In the genomic region with DNA sequence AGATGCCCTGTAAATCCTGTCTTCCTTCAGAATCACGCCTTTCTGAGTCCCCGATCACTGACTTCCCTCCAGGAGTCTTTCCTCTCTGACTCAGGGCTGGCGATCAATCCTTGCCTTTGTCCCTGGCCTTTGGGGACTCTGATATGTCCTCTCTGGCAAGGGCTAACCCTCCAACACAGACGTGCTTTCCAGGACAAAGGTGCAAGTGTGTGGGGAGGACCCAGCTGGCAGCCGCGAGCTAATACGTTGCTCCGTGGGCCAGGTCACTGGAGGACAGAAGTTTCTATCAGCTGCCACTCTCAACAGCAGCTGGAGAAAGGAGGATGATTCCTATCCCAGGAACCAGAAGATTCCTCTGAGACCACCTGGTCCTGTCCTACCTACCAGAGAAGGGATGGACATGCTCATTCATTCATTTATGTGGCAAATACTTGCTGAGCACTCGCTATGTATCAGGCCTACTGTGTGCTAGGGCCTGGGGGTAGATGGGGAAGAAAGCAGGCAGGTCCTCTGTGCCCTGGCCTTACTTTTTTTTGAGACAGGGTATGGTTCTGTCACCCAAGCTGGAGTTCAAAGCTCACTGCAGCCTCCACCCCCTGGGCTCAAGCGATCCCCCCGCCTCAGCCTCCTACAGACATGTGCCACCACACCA, we compare ENCODE assay signal across 15 cellular contexts. TPM values are rescaled to one million over a fixed set of nuclear protein-coding genes. Genes with fewer than 3 reads are reported as not detected.
DNase-seq lines count a peak whose midpoint lies in the region; ATAC-seq, FAIRE-seq and TF ChIP-seq lines count a peak whose summit lies in the region.
"Had no signal": no experiment of that assay in that cellular context is flagged by ENCODE, and none has a peak within 500 bp of the region (broad histone marks: within the 10 kb centered on the region; RNA-seq: fewer than 3 reads in every experiment).

No MANE protein-coding gene starts in this region.

- H3K18ac ChIP-seq in neuronal stem cell (ENCODE audit: low read length) = peak overlapping the region; percentile 7

- H3K14ac ChIP-seq in neuronal stem cell (ENCODE audit: low read length) = no peak overlapping the region

- no peaks in the 10 kb centered on the region for H3K9me3 Mint-ChIP-seq in GM23338
- H3K9me3 Mint-ChIP-seq: CD8-positive, alpha-beta T cell; H9; IgD-negative memory B cell had no signal

- H2AK5ac ChIP-seq in neuronal stem cell (ENCODE audit: low read depth, low read length) = peak overlapping the region; percentile 54

- peak overlapping the region; percentile 78 for H2AFZ ChIP-seq in GM23338
- peak overlapping the region; percentile 78 for H2AFZ ChIP-seq in neuronal stem cell (ENCODE audit: low read length)
- no peak overlapping the region for H2AFZ ChIP-seq in MM.1S (ENCODE audit: low read length)

- H3K27me3 Mint-ChIP-seq in GM23338 (ENCODE audit: insufficient read depth, low read depth, poor library complexity) = no peaks in the 10 kb centered on the region

- no peak overlapping the region for H3K4me2 ChIP-seq in GM23338
- H3K4me2 ChIP-seq in neuronal stem cell (ENCODE audit: insufficient read depth, low read length, poor library complexity, severe bottlenecking) = no peak overlapping the region
- no peak overlapping the region for H3K4me2 ChIP-seq in MM.1S (ENCODE audit: low read depth, low read length)

- in situ Hi-C loops in SK-MEL-5 (cut with HindIII; ENCODE audit: low pct_unique_long_range_greater_than_20kb, low sequenced_read_pairs) = no loop called here

- no peak overlapping the region for H2BK120ac ChIP-seq in neuronal stem cell (ENCODE audit: low read depth, low read length)

- FAIRE-seq in HTR-8/SVneo (lab: Jason Lieb, UNC) = no peak

- H2BK15ac ChIP-seq in neuronal stem cell (ENCODE audit: low read length) = peak overlapping the region; percentile 22

- H3K27me3 ChIP-seq in GM23338 (ENCODE audit: insufficient read depth) = no peaks in the 10 kb centered on the region
- peaks cover 0 to 2% (median 0%) of the 10 kb centered on the region in 3 experiments for H3K27me3 ChIP-seq in neuronal stem cell (ENCODE audit: control insufficient read depth in 3 of 3, insufficient read depth in 3 of 3, low read depth in 1 of 3, low read length in 3 of 3)
- no peaks in the 10 kb centered on the region for H3K27me3 ChIP-seq in MM.1S (replicated peaks; ENCODE audit: insufficient read depth, low read length)

- TF ChIP-seq CTCF in GM23338 (conservative IDR thresholded peaks at IDR 0.05; ENCODE audit: low read depth in 2 of 2) (no peak), MM.1S (IDR thresholded peaks at IDR 0.05; ENCODE audit: low read length) (no peak)

- no peak overlapping the region for H3K27ac Mint-ChIP-seq in GM23338
- H3K27ac Mint-ChIP-seq: CD8-positive, alpha-beta T cell; H9; IgD-negative memory B cell had no signal

- H3K9me3 ChIP-seq in neuronal stem cell (replicated peaks in 1 of 2; ENCODE audit: control insufficient read depth in 2 of 2, insufficient read depth in 1 of 2, low read depth in 1 of 2, low read length in 2 of 2) (no peaks in the 10 kb centered on the region), MM.1S (replicated peaks; ENCODE audit: insufficient read depth, low read length) (no peaks in the 10 kb centered on the region)

- no peaks in the 10 kb centered on the region for H3F3A ChIP-seq in GM23338 (replicated peaks; ENCODE audit: low read depth)
- H3F3A ChIP-seq in MM.1S (ENCODE audit: insufficient read depth, low read length) = no peaks in the 10 kb centered on the region

- H2BK12ac ChIP-seq in neuronal stem cell (ENCODE audit: low read length) = no peak overlapping the region

- no peaks in the 10 kb centered on the region for H3K36me3 ChIP-seq in GM23338 (ENCODE audit: insufficient read depth)
- H3K36me3 ChIP-seq in neuronal stem cell (replicated peaks in 1 of 2; ENCODE audit: control insufficient read depth in 2 of 2, insufficient read depth in 2 of 2, low read length in 2 of 2) = no peaks in the 10 kb centered on the region
- no peaks in the 10 kb centered on the region for H3K36me3 ChIP-seq in MM.1S (replicated peaks; ENCODE audit: insufficient read depth, low read length)

- WGBS in neuronal stem cell (ENCODE audit: extremely low coverage in 2 of 2, insufficient read length in 2 of 2, insufficient replicate concordance in 1 of 2), 2 donors = no CpG with 5 or more reads among the region's 11 CpGs

- H4K20me1 ChIP-seq in GM23338 (replicated peaks; ENCODE audit: insufficient read depth) (no peaks in the 10 kb centered on the region), MM.1S (ENCODE audit: insufficient read depth, low read length) (no peaks in the 10 kb centered on the region)

- no peaks in the 10 kb centered on the region for H3K79me1 ChIP-seq in neuronal stem cell (ENCODE audit: low read depth, low read length)

- peaks cover 9% of the 10 kb centered on the region for H3K4me1 Mint-ChIP-seq in GM23338

- peaks cover 10% of the 10 kb centered on the region for H3K4me1 ChIP-seq in GM23338 (ENCODE audit: insufficient read depth)
- H3K4me1 ChIP-seq in neuronal stem cell (ENCODE audit: control insufficient read depth in 2 of 2, insufficient read depth in 1 of 2, low read depth in 1 of 2, low read length in 2 of 2) = peaks cover 12 to 17% of the 10 kb centered on the region in 2 donors
- no peaks in the 10 kb centered on the region for H3K4me1 ChIP-seq in MM.1S (ENCODE audit: low read length)

- H3K4ac ChIP-seq in neuronal stem cell (ENCODE audit: low read length) = no peak overlapping the region

- H3K9ac ChIP-seq in neuronal stem cell (ENCODE audit: low read depth, low read length, poor library complexity) (no peak overlapping the region), MM.1S (ENCODE audit: low read length) (no peak overlapping the region)

- H3K79me2 ChIP-seq in GM23338 (replicated peaks; ENCODE audit: insufficient read depth) = no peaks in the 10 kb centered on the region
- no peaks in the 10 kb centered on the region for H3K79me2 ChIP-seq in MM.1S (ENCODE audit: low read length)

- no peaks in the 10 kb centered on the region for H3K36me3 Mint-ChIP-seq in GM23338 (ENCODE audit: low read depth)
- H3K36me3 Mint-ChIP-seq: CD8-positive, alpha-beta T cell had no signal

- H4K91ac ChIP-seq in neuronal stem cell (ENCODE audit: low read depth, low read length, poor library complexity) = no peak overlapping the region

- DNase-seq in GM23338 (ENCODE audit: low spot score) (no peak), SK-MEL-5 (ENCODE audit: low read depth, low spot score) (peak; percentile 80), left lobe of liver (ENCODE audit: low spot score) (peak; percentile 78), neuronal stem cell (ENCODE audit: low spot score) (no peak), HTR-8/SVneo (ENCODE audit: insufficient read length, low spot score) (no peak), MM.1S (no peak)
- DNase-seq: AML-193; CD8-positive, alpha-beta T cell; H9; NCI-H1436 treated with DMSO at 0.1 percent for 48 hours; NCI-H226; NCI-H526 treated with DMSO at 0.1 percent for 48 hours; Right ventricle myocardium superior had no signal

- H4K8ac ChIP-seq in neuronal stem cell (ENCODE audit: low read depth, low read length) = no peak overlapping the region

- H3K27ac ChIP-seq in GM23338 (ENCODE audit: low read depth) = no peak overlapping the region
- H3K27ac ChIP-seq in neuronal stem cell (replicated peaks; ENCODE audit: low read length) = no peak overlapping the region
- no peak overlapping the region for H3K27ac ChIP-seq in MM.1S (ENCODE audit: low read length)

- H2BK5ac ChIP-seq in neuronal stem cell (ENCODE audit: low read length) = no peak overlapping the region

- H3K4me3 ChIP-seq in GM23338 (no peak overlapping the region), neuronal stem cell (ENCODE audit: low read length in 2 of 2) (no peak overlapping the region), MM.1S (ENCODE audit: low read length) (no peak overlapping the region)

- H3K23ac ChIP-seq in neuronal stem cell (ENCODE audit: low read depth, low read length, poor library complexity) = no peak overlapping the region

- H3K4me3 Mint-ChIP-seq in GM23338 = no peak overlapping the region
- H3K4me3 Mint-ChIP-seq: CD8-positive, alpha-beta T cell; H9; IgD-negative memory B cell had no signal

- H3K9me2 ChIP-seq in GM23338 (ENCODE audit: insufficient read depth) = no peaks in the 10 kb centered on the region
- H3K9me2 ChIP-seq in MM.1S (replicated peaks; ENCODE audit: insufficient read depth, low read length) = no peaks in the 10 kb centered on the region

- ATAC-seq in GM23338 (no peak), left lobe of liver (peak; percentile 77), GM21367 (IDR thresholded peaks at IDR 0.05; ENCODE audit: unreplicated experiment) (no peak)
- ATAC-seq: CD8-positive, alpha-beta T cell had no signal

TF ChIP-seq in GM23338, 12 proteins besides CTCF, POLR2A, EP300 and RAD21 (continues in another document):
- no peak for TF ChIP-seq JUNB (IDR thresholded peaks at IDR 0.05; ENCODE audit: unreplicated experiment)

RNA-seq across cellular contexts. Expression of a gene that starts 8.5 kb away (rescaled TPM):
- 49.3 and 62.5 TPM in 2 replicates for total RNA-seq in GM23338 (2014; rRNA removed; shearing (Covaris generic))
- 31.0 TPM in 2 replicates for polyA plus RNA-seq in GM23338 (2016; fragmentation: Nextera tagmentation; extraction: Ambion mirVana)
- 184 and 193 TPM in 2 replicates for total RNA-seq in SK-MEL-5 (2014; rRNA removed; shearing (Covaris generic))
- polyA plus RNA-seq in SK-MEL-5 (2015; cell fraction: cytosol; rRNA removed) = 980 and 1,065 TPM in 2 replicates
- 308 and 404 TPM in 2 replicates for polyA plus RNA-seq in SK-MEL-5 (2015; cell fraction: nucleus; rRNA removed)
- 170 TPM for total RNA-seq in left lobe of liver
- 15.5 TPM for polyA plus RNA-seq in neuronal stem cell (2013, experiment 1 of 2)
- polyA plus RNA-seq in neuronal stem cell (2013, experiment 2 of 2) = 15.7 TPM

RNA-seq across cellular contexts. Expression of a gene that starts 42.3 kb away (rescaled TPM):
- total RNA-seq in GM23338 (2014; rRNA removed; shearing (Covaris generic)) = 665 and 754 TPM in 2 replicates
- polyA plus RNA-seq in GM23338 (2016; fragmentation: Nextera tagmentation; extraction: Ambion mirVana) = 511 and 519 TPM in 2 replicates
- 1,930 and 2,016 TPM in 2 replicates for total RNA-seq in SK-MEL-5 (2014; rRNA removed; shearing (Covaris generic))
- 1,237 and 1,346 TPM in 2 replicates for polyA plus RNA-seq in SK-MEL-5 (2015; cell fraction: cytosol; rRNA removed)
- polyA plus RNA-seq in SK-MEL-5 (2015; cell fraction: nucleus; rRNA removed) = 572 and 599 TPM in 2 replicates
- total RNA-seq in left lobe of liver = 436 TPM
- polyA plus RNA-seq in neuronal stem cell (2013, experiment 1 of 2) = 841 TPM
- polyA plus RNA-seq in neuronal stem cell (2013, experiment 2 of 2) = 847 TPM

Comparison
In these comparisons a context has a peak if more than half of its experiments do, and no peak if none do; other contexts are left out.
1. DNase-seq: peak in SK-MEL-5 (single experiment) and left lobe of liver (single experiment); none in GM23338 (single experiment), neuronal stem cell (single experiment), HTR-8/SVneo (single experiment) and MM.1S (single experiment).